Comparison of ENCODE assay signal across 24 cellular contexts in the genomic region with DNA sequence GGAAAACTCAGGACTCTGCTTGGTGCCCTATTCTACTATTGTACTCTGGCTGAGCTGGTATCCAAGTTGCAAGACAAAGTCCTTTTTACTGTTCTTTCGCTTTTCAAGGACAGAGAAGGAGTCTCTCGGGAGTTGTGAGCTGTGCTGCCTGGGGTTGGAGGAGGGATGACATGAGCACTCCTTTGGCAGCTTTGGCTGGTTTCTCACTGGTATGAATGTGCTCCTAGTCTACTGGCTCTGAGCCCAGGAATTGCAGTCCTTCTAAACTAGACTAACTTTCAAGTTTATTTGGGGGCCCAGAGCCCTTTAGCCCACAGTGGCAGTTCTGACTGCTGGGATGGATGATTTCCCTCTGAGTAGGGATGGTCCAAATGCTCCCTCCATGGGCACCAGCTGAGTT.
"Had no signal": no experiment of that assay in that cellular context is flagged by ENCODE, and none has a peak within 500 bp of the region (broad histone marks: within the 10 kb centered on the region; RNA-seq: fewer than 3 reads in every experiment).

No MANE protein-coding gene starts in this region.

- DNase-seq: activated CD4-positive, alpha-beta T cell treated with anti-CD3 and anti-CD28 coated beads, Interleukin-2, amount 10 ng/mL, durations not matched to agents 7 days and 5 days; activated CD8-positive, alpha-beta T cell treated with anti-CD3 and anti-CD28 coated beads, Interleukin-2, amount 10 ng/mL, durations not matched to agents 7 days and 5 days; activated effector memory CD4-positive, alpha-beta T cell treated with Interleukin-2 at 50 U/mL for 16 hours; activated naive CD4-positive, alpha-beta T cell treated with anti-CD3 and anti-CD28 coated beads, Interleukin-2, amount 10 ng/mL, durations not matched to agents 7 days and 5 days; activated naive CD8-positive, alpha-beta T cell treated with anti-CD3 and anti-CD28 coated beads, Interleukin-2, amount 50 U/mL, for 24 hours; activated T-cell treated with anti-CD3 and anti-CD28 coated beads, Interleukin-2, amount 50 U/mL, for 4 hours; anterior cingulate cortex; brain microvascular endothelial cell; cerebellar nuclear complex; effector CD8-positive, alpha-beta T cell; hippocampal formation; islet precursor cell; left lung; mesenchymal stem cell; natural killer cell; ovary; sigmoid colon; stimulated activated CD8-positive, alpha-beta memory T cell treated with anti-CD3 and anti-CD28 coated beads, Interleukin-4, amount 100 ng/mL, for 48 hours; stimulated activated naive CD4-positive, alpha-beta T cell; T-helper 1 cell; T-helper 9 cell had no signal

- H3K4me3 ChIP-seq: left lung, ovary, sigmoid colon, thyroid gland had no signal

- ATAC-seq: activated CD8-positive, alpha-beta T cell treated with anti-CD3 and anti-CD28 coated beads, Interleukin-2, amount 10 ng/mL, durations not matched to agents 7 days and 5 days; activated naive CD8-positive, alpha-beta T cell treated with anti-CD3 and anti-CD28 coated beads, Interleukin-2, amount 50 U/mL, for 24 hours; activated T-cell treated with anti-CD3 and anti-CD28 coated beads, Interleukin-2, amount 50 U/mL, for 4 hours; esophagus mucosa; left lung; natural killer cell; SK-N-SH treated with all-trans-retinoic acid at 6 μM for 48 hours had no signal
